ENCODE assay signal across 32 cellular contexts in the genomic region with DNA sequence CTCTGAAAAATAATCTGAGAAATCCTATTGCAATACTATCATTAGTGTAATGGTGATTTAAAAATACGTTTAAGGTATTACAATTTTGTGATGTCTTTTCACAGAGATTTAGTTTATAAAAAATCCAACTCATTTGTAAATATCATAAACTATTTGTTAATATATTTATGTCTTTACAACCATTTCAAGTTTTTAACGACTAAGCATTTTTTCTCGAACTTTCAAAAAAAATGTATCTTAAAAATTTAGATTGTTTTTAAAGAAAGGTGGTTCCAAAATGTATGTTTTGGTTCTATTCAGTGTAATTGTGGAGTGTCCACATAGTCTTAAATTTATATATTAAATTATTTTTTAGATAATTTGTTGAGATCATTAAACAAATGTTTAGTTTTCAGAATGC.
"Had no signal": no experiment of that assay in that cellular context is flagged by ENCODE, and none has a peak within 500 bp of the region (broad histone marks: within the 10 kb centered on the region; RNA-seq: fewer than 3 reads in every experiment).

No MANE protein-coding gene starts in this region.

- H3K4me1 Mint-ChIP-seq: activated B cell treated with CpG ODN at 0.5 μM for 24 hours; activated naive CD4-positive, alpha-beta T cell treated with anti-CD3 and anti-CD28 coated beads, Interleukin-2, amount 10 ng/mL, durations not matched to agents 7 days and 5 days; activated naive CD8-positive, alpha-beta T cell treated with anti-CD3 and anti-CD28 coated beads, Interleukin-2, amount 10 ng/mL, durations not matched to agents 7 days and 5 days; T-cell; T-helper 17 cell had no signal

- H3K36me3 Mint-ChIP-seq: activated naive CD4-positive, alpha-beta T cell treated with anti-CD3 and anti-CD28 coated beads, Interleukin-2, amount 10 ng/mL, durations not matched to agents 7 days and 5 days; activated naive CD4-positive, alpha-beta T cell treated with anti-CD3 and anti-CD28 coated beads, Interleukin-2, amount 50 U/mL, for 72 hours; activated naive CD8-positive, alpha-beta T cell treated with anti-CD3 and anti-CD28 coated beads, Interleukin-2, amount 10 ng/mL, durations not matched to agents 7 days and 5 days; brain; T-cell had no signal

- H3K27ac ChIP-seq: ascending aorta, breast epithelium, coronary artery, dorsolateral prefrontal cortex, epithelial cell of prostate, esophagus squamous epithelium, WERI-Rb-1 had no signal

- DNase-seq: activated B cell treated with CpG ODN at 0.5 μM for 24 hours; activated CD4-positive, alpha-beta T cell treated with anti-CD3 and anti-CD28 coated beads for 48 hours; activated CD4-positive, alpha-beta T cell treated with anti-CD3 and anti-CD28 coated beads, Interleukin-2, amount 50 U/mL, for 1 hour; activated CD4-positive, alpha-beta T cell treated with anti-CD3 and anti-CD28 coated beads, Interleukin-2, amount 50 U/mL, for 48 hours; activated CD8-positive, alpha-beta memory T cell treated with anti-CD3 and anti-CD28 coated beads for 24 hours; activated CD8-positive, alpha-beta T cell treated with anti-CD3 and anti-CD28 coated beads for 36 hours; activated gamma-delta T cell; activated naive CD4-positive, alpha-beta T cell; activated naive CD4-positive, alpha-beta T cell treated with anti-CD3 and anti-CD28 coated beads, Interleukin-2, amount 10 ng/mL, durations not matched to agents 7 days and 5 days; activated naive CD8-positive, alpha-beta T cell treated with anti-CD3 and anti-CD28 coated beads, Interleukin-2, amount 10 ng/mL, durations not matched to agents 7 days and 5 days; activated T-cell treated with anti-CD3 and anti-CD28 coated beads, Interleukin-2, amount 50 U/mL, for 4 hours; central memory CD4-positive, alpha-beta T cell; cerebellar nuclear complex; dorsolateral prefrontal cortex; effector memory CD8-positive, alpha-beta T cell; esophagus squamous epithelium; foreskin melanocyte; head of caudate nucleus; T-cell; T-helper 17 cell; T1000; WERI-Rb-1 had no signal

- H3K4me1 ChIP-seq: ascending aorta, breast epithelium, esophagus squamous epithelium had no signal

- H3K9me3 Mint-ChIP-seq: activated naive CD4-positive, alpha-beta T cell treated with anti-CD3 and anti-CD28 coated beads, Interleukin-2, amount 10 ng/mL, durations not matched to agents 7 days and 5 days; activated naive CD4-positive, alpha-beta T cell treated with anti-CD3 and anti-CD28 coated beads, Interleukin-2, amount 50 U/mL, for 72 hours; activated naive CD8-positive, alpha-beta T cell treated with anti-CD3 and anti-CD28 coated beads, Interleukin-2, amount 10 ng/mL, durations not matched to agents 7 days and 5 days; activated T-cell treated with anti-CD3 and anti-CD28 coated beads, Interleukin-2, amount 50 U/mL, for 4 hours; activated T-helper 2 cell treated with anti-CD3 and anti-CD28 coated beads, Interferon-gamma antibody, Interleukin-2, Interleukin-4, amounts not matched to agents 10 μg/mL and 5 μg/mL and 100 μg/mL, durations not matched to agents 14 hours and 24 hours and 36 hours; T-helper 2 cell treated with Interferon-gamma antibody and Interleukin-4, amounts not matched to agents 5 μg/mL and 100 μg/mL, for 36 hours had no signal

- H3K9me3 ChIP-seq: ascending aorta, breast epithelium, esophagus squamous epithelium had no signal

- H3K27me3 Mint-ChIP-seq: activated B cell treated with CpG ODN at 0.5 μM for 24 hours; activated CD8-positive, alpha-beta T cell treated with anti-CD3 and anti-CD28 coated beads for 36 hours; activated naive CD4-positive, alpha-beta T cell treated with anti-CD3 and anti-CD28 coated beads, Interleukin-2, amount 10 ng/mL, durations not matched to agents 7 days and 5 days; activated naive CD8-positive, alpha-beta T cell treated with anti-CD3 and anti-CD28 coated beads, Interleukin-2, amount 10 ng/mL, durations not matched to agents 7 days and 5 days; brain; dendritic cell treated with granulocyte-macrophage colony-stimulating factor and Interleukin-4, amounts not matched to agents 40 ng/mL and 50 ng/mL, for 4 days; effector memory CD8-positive, alpha-beta T cell; T-cell; T-helper 17 cell had no signal

- H3K4me3 Mint-ChIP-seq: activated B cell treated with CpG ODN at 0.5 μM for 24 hours; activated CD8-positive, alpha-beta T cell treated with anti-CD3 and anti-CD28 coated beads for 36 hours; activated naive CD4-positive, alpha-beta T cell treated with anti-CD3 and anti-CD28 coated beads, Interleukin-2, amount 10 ng/mL, durations not matched to agents 7 days and 5 days; activated naive CD8-positive, alpha-beta T cell treated with anti-CD3 and anti-CD28 coated beads, Interleukin-2, amount 10 ng/mL, durations not matched to agents 7 days and 5 days; activated T-cell treated with anti-CD3 and anti-CD28 coated beads, Interleukin-2, amount 50 U/mL, for 4 hours; brain; dendritic cell treated with granulocyte-macrophage colony-stimulating factor and Interleukin-4, amounts not matched to agents 40 ng/mL and 50 ng/mL, for 4 days; effector memory CD8-positive, alpha-beta T cell; T-cell; T-helper 17 cell; T-helper 2 cell treated with Interferon-gamma antibody and Interleukin-4, amounts not matched to agents 5 μg/mL and 100 μg/mL, for 36 hours had no signal

- H3K36me3 ChIP-seq: ascending aorta, breast epithelium, cardiac muscle cell, esophagus squamous epithelium, WERI-Rb-1 had no signal

- H3K4me3 ChIP-seq: ascending aorta, breast epithelium, cardiac muscle cell, coronary artery, dorsolateral prefrontal cortex, esophagus squamous epithelium had no signal

- H3K27me3 ChIP-seq: ascending aorta, breast epithelium, cardiac muscle cell, dorsolateral prefrontal cortex, esophagus squamous epithelium had no signal

- H3K27ac Mint-ChIP-seq: activated B cell treated with CpG ODN at 0.5 μM for 24 hours; activated CD8-positive, alpha-beta T cell treated with anti-CD3 and anti-CD28 coated beads for 36 hours; activated naive CD4-positive, alpha-beta T cell treated with anti-CD3 and anti-CD28 coated beads, Interleukin-2, amount 10 ng/mL, durations not matched to agents 7 days and 5 days; activated naive CD4-positive, alpha-beta T cell treated with anti-CD3 and anti-CD28 coated beads, Interleukin-2, amount 50 U/mL, for 72 hours; activated naive CD8-positive, alpha-beta T cell treated with anti-CD3 and anti-CD28 coated beads, Interleukin-2, amount 10 ng/mL, durations not matched to agents 7 days and 5 days; activated T-helper 2 cell treated with anti-CD3 and anti-CD28 coated beads, Interferon-gamma antibody, Interleukin-2, Interleukin-4, amounts not matched to agents 10 μg/mL and 5 μg/mL and 100 μg/mL, durations not matched to agents 14 hours and 24 hours and 36 hours; brain; dendritic cell treated with granulocyte-macrophage colony-stimulating factor and Interleukin-4, amounts not matched to agents 40 ng/mL and 50 ng/mL, for 4 days; effector memory CD8-positive, alpha-beta T cell; T-cell; T-helper 17 cell; T-helper 2 cell treated with Interferon-gamma antibody and Interleukin-4, amounts not matched to agents 5 μg/mL and 100 μg/mL, for 36 hours had no signal
